In genomic region chr7:150973571-150974451, GRCh38 we compare ENCODE assay signal across 8 cellular contexts. TPM values are rescaled to one million over a fixed set of nuclear protein-coding genes. Genes with fewer than 3 reads are reported as not detected.
DNase-seq lines count a peak whose midpoint lies in the region; ATAC-seq, FAIRE-seq and TF ChIP-seq lines count a peak whose summit lies in the region.
"Had no signal": no experiment of that assay in that cellular context is flagged by ENCODE, and none has a peak within 500 bp of the region (broad histone marks: within the 10 kb centered on the region; RNA-seq: fewer than 3 reads in every experiment).

No MANE protein-coding gene starts in this region.

- H3K79me1 ChIP-seq in H1 (ENCODE audit: low read depth, low read length) = no peaks in the 10 kb centered on the region; the same call in 1 of the 2 replicates

- no peak for TF ChIP-seq CTCF in H1 (IDR thresholded peaks at IDR 0.05; ENCODE audit: control extremely low read depth in 1 of 3, insufficient read depth in 1 of 3, low read depth in 1 of 3, low read length in 3 of 3)
- TF ChIP-seq CTCF in smooth muscle cell (IDR thresholded peaks at IDR 0.05; ENCODE audit: borderline replicate concordance, insufficient read depth, poor library complexity, severe bottlenecking) = no peak
- TF ChIP-seq CTCF in GM10248 (IDR thresholded peaks at IDR 0.05; ENCODE audit: control extremely low read depth, extremely low read depth, low read depth, missing control alignments) = no peak

- H4K8ac ChIP-seq in H1 (ENCODE audit: extremely low read depth, insufficient read depth, low read length) = peak overlapping the region; percentile 21; the same call in 1 of the 2 replicates

- H4K20me1 ChIP-seq in H1 (replicated peaks in 1 of 2; ENCODE audit: control insufficient read depth in 1 of 2, insufficient read depth in 2 of 2, low read length in 2 of 2) = peaks cover 2 to 9% of the 10 kb centered on the region in 2 experiments
- H4K20me1 ChIP-seq in smooth muscle cell (ENCODE audit: low read depth) = no peaks in the 10 kb centered on the region

- H3K23me2 ChIP-seq in H1 (ENCODE audit: low read depth, low read length) = peaks cover 21% of the 10 kb centered on the region

- H3K4me1 ChIP-seq in H1 (replicated peaks in 1 of 4; ENCODE audit: control insufficient read depth in 3 of 4, insufficient read depth in 4 of 4, low read length in 3 of 4) (peaks cover 5 to 44% (median 37%) of the 10 kb centered on the region in 4 experiments), smooth muscle cell (ENCODE audit: low read depth) (peaks cover 39% of the 10 kb centered on the region)

- peak overlapping the region; percentile 80; the same call in 1 of the 2 replicates for H2BK20ac ChIP-seq in H1 (ENCODE audit: low read length)

- TF ChIP-seq POLR2A in H1 (IDR thresholded peaks at IDR 0.05; ENCODE audit: control extremely low read depth in 1 of 2, low read depth in 2 of 2, low read length in 2 of 2) = no peak

- H3K9ac ChIP-seq in H1 (replicated peaks in 1 of 4; ENCODE audit: extremely low read depth in 1 of 4, low read depth in 3 of 4, low read length in 3 of 4) = no peak overlapping the region; a peak in 1 of 7 replicates
- no peak overlapping the region for H3K9ac ChIP-seq in smooth muscle cell (ENCODE audit: low read depth)

- peak; percentile 1 for ATAC-seq in HG03045 (IDR thresholded peaks at IDR 0.05; ENCODE audit: unreplicated experiment)
- ATAC-seq in GM18868 (IDR thresholded peaks at IDR 0.05; ENCODE audit: unreplicated experiment) = no peak

- H2BK120ac ChIP-seq in H1 (replicated peaks; ENCODE audit: low read depth, low read length) = no peak overlapping the region

- POLR2A ChIA-PET in H1 (lab: Charles Lee; ENCODE audit: partially characterized antibody) = no interaction called here
- POLR2A ChIA-PET in GM10248 (lab: Yijun Ruan, JAX) = no interaction called here

- H2BK12ac ChIP-seq in H1 (ENCODE audit: low read depth, low read length) = peak overlapping the region; percentile 62; the same call in 1 of the 2 replicates

- CTCF ChIA-PET in H1 (lab: Charles Lee; ENCODE audit: partially characterized antibody) = interaction anchor here (0.9 to 27.0 kb wide), 8 partner anchors 0 to 73 kb away, joined by 3 to 797 read pairs (median 10); partner anchors contain the start of genes KCNH2 and NOS3
- CTCF ChIA-PET in GM10248 (lab: Yijun Ruan, JAX) = interaction anchor here (0.8 to 6.1 kb wide), 8 partner anchors 8 to 45 kb away, joined by 3 to 46 read pairs (median 6); no protein-coding TSS in a partner anchor

- H3K9me3 ChIP-seq in H1 (ENCODE audit: insufficient read depth in 2 of 2, low read depth in 1 of 2, low read length in 1 of 2) = no peaks in the 10 kb centered on the region
- no peaks in the 10 kb centered on the region for H3K9me3 ChIP-seq in smooth muscle cell (replicated peaks; ENCODE audit: low read depth)

- H3K27ac ChIP-seq in H1 (ENCODE audit: low read depth, low read length) (no peak overlapping the region), smooth muscle cell (ENCODE audit: low read depth) (no peak overlapping the region)

- no peak; a peak in 1 of 3 replicates for TF ChIP-seq EP300 in H1 (IDR thresholded peaks at IDR 0.05; ENCODE audit: borderline replicate concordance in 1 of 2, low read depth in 2 of 2, low read length in 2 of 2)

- H3K18ac ChIP-seq in H1 (ENCODE audit: extremely low read depth, low read length) = peak overlapping the region; percentile 27; the same call in 1 of the 2 replicates

- peak overlapping the region; percentile 19 to 93 (median 58); a peak in 7 of 8 replicates for H3K4me3 ChIP-seq in H1 (ENCODE audit: extremely low read depth in 1 of 4, insufficient read depth in 2 of 4, low read depth in 3 of 4, low read length in 4 of 4)
- no peak overlapping the region for H3K4me3 ChIP-seq in smooth muscle cell

- FAIRE-seq in H1 (lab: Jason Lieb, UNC) = no peak

- H2AFZ ChIP-seq in H1 (ENCODE audit: low read length) (no peak overlapping the region), smooth muscle cell (ENCODE audit: low read depth) (no peak overlapping the region)

- no peak overlapping the region for H3K23ac ChIP-seq in H1 (ENCODE audit: insufficient read length)

- DNase-seq in NCI-H69 (lab: John Stamatoyannopoulos, UW) (peak; percentile 95), H1 (ENCODE audit: low read depth in 1 of 2, low spot score in 2 of 2) (no peak), smooth muscle cell (lab: John Stamatoyannopoulos, UW; ENCODE audit: unreplicated experiment) (no peak), GM10248 (ENCODE audit: extremely low spot score) (no peak), cerebellar cortex (ENCODE audit: low spot score) (no peak)

- H3K14ac ChIP-seq in H1 (ENCODE audit: insufficient read length) = no peak overlapping the region

- H2AK5ac ChIP-seq in H1 (ENCODE audit: low read depth, low read length) = peak overlapping the region; percentile 68; the same call in 1 of the 2 replicates

- H3K27me3 ChIP-seq in H1 (replicated peaks in 1 of 4; ENCODE audit: control insufficient read depth in 3 of 4, extremely low read depth in 1 of 4, insufficient read depth in 3 of 4, low read length in 3 of 4) (peaks cover 2 to 20% (median 19%) of the 10 kb centered on the region in 4 experiments), smooth muscle cell (ENCODE audit: low read depth) (peaks cover 12% of the 10 kb centered on the region)

- H3F3A ChIP-seq in smooth muscle cell (ENCODE audit: low read depth) = peaks cover 4% of the 10 kb centered on the region

- no peak overlapping the region for H3K56ac ChIP-seq in H1 (replicated peaks; ENCODE audit: insufficient read length, low read depth, low read length)

- 43% methylated on average over 25 of the region's 27 CpGs; no CpG with 5 or more reads in 1 of the 2 experiments for WGBS in H1 (ENCODE audit: extremely low coverage in 1 of 2, insufficient coverage in 1 of 2, insufficient read length in 1 of 2, insufficient replicate concordance in 2 of 2, low coverage in 1 of 2, low lambda C conversion rate in 2 of 2, missing lambda C conversion rate in 1 of 2), 2 experiments
- WGBS in smooth muscle cell (ENCODE audit: low lambda C conversion rate) = 64% methylated on average over 27 of the region's 27 CpGs

- no peak overlapping the region for H2BK15ac ChIP-seq in H1 (ENCODE audit: low read length)

- peak overlapping the region; percentile 89 for H4K91ac ChIP-seq in H1 (replicated peaks; ENCODE audit: insufficient read length, low read length)

- no peak for TF ChIP-seq RAD21 in H1 (IDR thresholded peaks at IDR 0.05 in 1 of 2, conservative IDR thresholded peaks at IDR 0.05 in 1 of 2; ENCODE audit: low read depth in 2 of 2, low read length in 2 of 2)

- H2BK5ac ChIP-seq in H1 (ENCODE audit: low read depth, low read length) = peak overlapping the region; percentile 81; the same call in 1 of the 2 replicates

- H3K36me3 ChIP-seq in H1 (ENCODE audit: control insufficient read depth in 2 of 4, insufficient read depth in 4 of 4, low read length in 3 of 4) (no peaks in the 10 kb centered on the region), smooth muscle cell (ENCODE audit: low read depth) (no peaks in the 10 kb centered on the region)

- peak overlapping the region; percentile 84 to 99 for H3K4me2 ChIP-seq in H1 (ENCODE audit: insufficient read depth in 1 of 2, low read depth in 2 of 2, low read length in 2 of 2)
- peak overlapping the region; percentile 90 for H3K4me2 ChIP-seq in smooth muscle cell

- H3K79me2 ChIP-seq in H1 (ENCODE audit: control insufficient read depth in 1 of 2, insufficient read depth in 2 of 2, low read length in 2 of 2) (no peaks in the 10 kb centered on the region), smooth muscle cell (ENCODE audit: low read depth) (no peaks in the 10 kb centered on the region)

- no peak overlapping the region for H3K4ac ChIP-seq in H1 (replicated peaks; ENCODE audit: insufficient read length, low read depth, low read length)

- H4K5ac ChIP-seq in H1 (ENCODE audit: insufficient read length, low read depth, low read length) = no peak overlapping the region

RNA-seq across cellular contexts. Expression of gene KCNH2, which starts 4.3 kb away (rescaled TPM):
- total RNA-seq in H1 (2021; fragmentation: NEBNext Ultra II Directional; extraction: Animal tissue kit (Norgen Biotek cat#: 25700)) = 7.7 and 8.0 TPM in 2 replicates
- polyA plus RNA-seq in H1 (2011; rRNA removed) (15.0 and 20.5 TPM in 2 replicates), smooth muscle cell (32.1 and 37.7 TPM in 2 replicates)
- 13.4 TPM for polyA plus RNA-seq in H1 (2011; cell fraction: cytosol; rRNA removed)
- polyA plus RNA-seq in H1 (2011; cell fraction: nucleus; rRNA removed) = 23.6 TPM
- polyA plus RNA-seq in H1 (2012, experiment 1 of 2) = 5.5 to 12.1 TPM (median 10.4 TPM) in 4 replicates
- 7.6 TPM for polyA plus RNA-seq in H1 (2012, experiment 2 of 2)
- polyA plus RNA-seq in H1 (2013, experiment 1 of 2) = 7.6 TPM
- 7.2 TPM for polyA plus RNA-seq in H1 (2013, experiment 2 of 2)
- 8.9 and 10.2 TPM in 2 replicates for polyA minus RNA-seq in H1 (2011; rRNA and poly(A)+ RNA removed)
- 9.5 TPM for polyA minus RNA-seq in H1 (2011; cell fraction: cytosol; rRNA and poly(A)+ RNA removed)
- polyA minus RNA-seq in H1 (2011; cell fraction: nucleus; rRNA and poly(A)+ RNA removed) = 7.0 TPM
- total RNA-seq in smooth muscle cell = 12.9 and 13.3 TPM in 2 replicates

RNA-seq across cellular contexts. Expression of gene NOS3, which starts 17.0 kb away (rescaled TPM):
- 4.4 and 4.7 TPM in 2 replicates for total RNA-seq in H1 (2021; fragmentation: NEBNext Ultra II Directional; extraction: Animal tissue kit (Norgen Biotek cat#: 25700))
- polyA plus RNA-seq in H1 (2011; rRNA removed) = 16.2 and 20.9 TPM in 2 replicates
- 8.1 TPM for polyA plus RNA-seq in H1 (2011; cell fraction: cytosol; rRNA removed)
- 12.6 TPM for polyA plus RNA-seq in H1 (2011; cell fraction: nucleus; rRNA removed)
- 4.2 to 10.6 TPM (median 8.1 TPM) in 4 replicates for polyA plus RNA-seq in H1 (2012, experiment 1 of 2)
- 5.2 TPM for polyA plus RNA-seq in H1 (2012, experiment 2 of 2)
- polyA plus RNA-seq in H1 (2013, experiment 1 of 2) = 4.2 TPM
- polyA plus RNA-seq in H1 (2013, experiment 2 of 2) = 3.5 TPM
- polyA minus RNA-seq in H1 (2011; rRNA and poly(A)+ RNA removed) = 5.4 and 6.9 TPM in 2 replicates
- polyA minus RNA-seq in H1 (2011; cell fraction: cytosol; rRNA and poly(A)+ RNA removed) = 7.7 TPM
- 10.1 TPM for polyA minus RNA-seq in H1 (2011; cell fraction: nucleus; rRNA and poly(A)+ RNA removed)
- 3.4 and 6.2 TPM in 2 replicates for total RNA-seq in smooth muscle cell
- 7.8 and 11.7 TPM in 2 replicates for polyA plus RNA-seq in smooth muscle cell

RNA-seq across cellular contexts. Expression of gene ATG9B, which starts 50.5 kb away (rescaled TPM):
- 2.3 and 2.6 TPM in 2 replicates for total RNA-seq in H1 (2021; fragmentation: NEBNext Ultra II Directional; extraction: Animal tissue kit (Norgen Biotek cat#: 25700))
- 1.4 and 2.7 TPM in 2 replicates for polyA plus RNA-seq in H1 (2011; rRNA removed)
- 2.7 TPM for polyA plus RNA-seq in H1 (2011; cell fraction: cytosol; rRNA removed)
- 6.4 TPM for polyA plus RNA-seq in H1 (2011; cell fraction: nucleus; rRNA removed)
- 2.7 to 4.3 TPM (median 3.1 TPM) in 4 replicates for polyA plus RNA-seq in H1 (2012, experiment 1 of 2)
- 0.79 TPM for polyA plus RNA-seq in H1 (2012, experiment 2 of 2)
- 1.7 TPM for polyA plus RNA-seq in H1 (2013, experiment 1 of 2)
- 1.8 TPM for polyA plus RNA-seq in H1 (2013, experiment 2 of 2)
- polyA minus RNA-seq in H1 (2011; rRNA and poly(A)+ RNA removed) = 0.19 and 0.51 TPM in 2 replicates
- 0.88 TPM for polyA minus RNA-seq in H1 (2011; cell fraction: cytosol; rRNA and poly(A)+ RNA removed)
- 0.60 TPM for polyA minus RNA-seq in H1 (2011; cell fraction: nucleus; rRNA and poly(A)+ RNA removed)
- total RNA-seq in smooth muscle cell = 1.7 and 2.6 TPM in 2 replicates
- 6.5 and 16.6 TPM in 2 replicates for polyA plus RNA-seq in smooth muscle cell
- total RNA-seq: skeletal muscle tissue had no signal

RNA-seq across cellular contexts. Expression of gene ABCB8, which starts 54.4 kb away (rescaled TPM):
- total RNA-seq in H1 (2021; fragmentation: NEBNext Ultra II Directional; extraction: Animal tissue kit (Norgen Biotek cat#: 25700)) = 22.2 and 27.0 TPM in 2 replicates
- polyA plus RNA-seq in H1 (2011; rRNA removed) (17.7 and 26.0 TPM in 2 replicates), smooth muscle cell (24.2 and 27.0 TPM in 2 replicates)
- 16.7 TPM for polyA plus RNA-seq in H1 (2011; cell fraction: cytosol; rRNA removed)
- 52.2 TPM for polyA plus RNA-seq in H1 (2011; cell fraction: nucleus; rRNA removed)
- polyA plus RNA-seq in H1 (2012, experiment 1 of 2) = 14.8 to 21.8 TPM (median 19.6 TPM) in 4 replicates
- polyA plus RNA-seq in H1 (2012, experiment 2 of 2) = 15.8 TPM
- polyA plus RNA-seq in H1 (2013, experiment 1 of 2) = 16.5 TPM
- polyA plus RNA-seq in H1 (2013, experiment 2 of 2) = 15.7 TPM
- 17.2 and 19.5 TPM in 2 replicates for polyA minus RNA-seq in H1 (2011; rRNA and poly(A)+ RNA removed)
- polyA minus RNA-seq in H1 (2011; cell fraction: cytosol; rRNA and poly(A)+ RNA removed) = 12.2 TPM
- polyA minus RNA-seq in H1 (2011; cell fraction: nucleus; rRNA and poly(A)+ RNA removed) = 28.9 TPM
- 17.3 and 23.4 TPM in 2 replicates for total RNA-seq in smooth muscle cell
